In genomic region chr4:176123710-176124407, GRCh38 we compare ENCODE assay signal across 7 cellular contexts. TPM values are rescaled to one million over a fixed set of nuclear protein-coding genes. Genes with fewer than 3 reads are reported as not detected.
DNase-seq lines count a peak whose midpoint lies in the region; ATAC-seq and TF ChIP-seq lines count a peak whose summit lies in the region.

No MANE protein-coding gene starts in this region.

- H3K27ac Mint-ChIP-seq in stimulated activated memory B cell treated with anti-CD40 and anti-IgM and Interleukin-4, amounts not matched to agents 10 μg/mL and 1 μg/mL and 100 μg/mL, for 72 hours, result peak overlapping the region; percentile 51

- H3K9me3 Mint-ChIP-seq in stimulated activated memory B cell treated with anti-CD40 and anti-IgM and Interleukin-4, amounts not matched to agents 10 μg/mL and 1 μg/mL and 100 μg/mL, for 72 hours, result no peaks in the 10 kb centered on the region

- TF ChIP-seq CTCF in Peyer's patch (IDR thresholded peaks at IDR 0.05), result peak in 4 of 6 experiments; percentile 30 to 45 (median 38)

- peaks cover 7% of the 10 kb centered on the region for H3K36me3 Mint-ChIP-seq in stimulated activated memory B cell treated with anti-CD40 and anti-IgM and Interleukin-4, amounts not matched to agents 10 μg/mL and 1 μg/mL and 100 μg/mL, for 72 hours

- DNase-seq in EL (peak; percentile 25), Peyer's patch (peak in 1 of 3 donors; percentile 49), fibroblast of the conjunctiva (ENCODE audit: low read depth) (peak; percentile 3)
- no peak for DNase-seq in stimulated activated naive CD4-positive, alpha-beta T cell treated with Interleukin-2 at 50 U/mL for 16 hours (lab: John Stamatoyannopoulos, UW)

- peak; percentile 99 for ATAC-seq in GM19023 (IDR thresholded peaks at IDR 0.05; ENCODE audit: unreplicated experiment)
- ATAC-seq in HG03045 (IDR thresholded peaks at IDR 0.05; ENCODE audit: unreplicated experiment), result peak; percentile 100
- ATAC-seq in stimulated activated memory B cell treated with anti-CD40 and anti-IgM and Interleukin-4, amounts not matched to agents 10 μg/mL and 1 μg/mL and 100 μg/mL, for 72 hours, result peak; percentile 93

- H3K9me3 ChIP-seq in Peyer's patch, result no peaks in the 10 kb centered on the region

- peaks cover 15% of the 10 kb centered on the region for H3K4me1 Mint-ChIP-seq in stimulated activated memory B cell treated with anti-CD40 and anti-IgM and Interleukin-4, amounts not matched to agents 10 μg/mL and 1 μg/mL and 100 μg/mL, for 72 hours

- H3K36me3 ChIP-seq in Peyer's patch, result no peaks in the 10 kb centered on the region

- H3K4me1 ChIP-seq in Peyer's patch, result no peaks in the 10 kb centered on the region

- peak overlapping the region; percentile 30 for H3K4me3 Mint-ChIP-seq in stimulated activated memory B cell treated with anti-CD40 and anti-IgM and Interleukin-4, amounts not matched to agents 10 μg/mL and 1 μg/mL and 100 μg/mL, for 72 hours

- TF ChIP-seq POLR2A in Peyer's patch (IDR thresholded peaks at IDR 0.05), result no peak

- no peak overlapping the region for H3K4me3 ChIP-seq in Peyer's patch

- no peak overlapping the region for H3K27ac ChIP-seq in Peyer's patch

- no peaks in the 10 kb centered on the region for H3K27me3 Mint-ChIP-seq in stimulated activated memory B cell treated with anti-CD40 and anti-IgM and Interleukin-4, amounts not matched to agents 10 μg/mL and 1 μg/mL and 100 μg/mL, for 72 hours

- no peaks in the 10 kb centered on the region for H3K27me3 ChIP-seq in Peyer's patch

RNA-seq across cellular contexts. Expression of gene WDR17, which starts 58.2 kb away (rescaled TPM):
- total RNA-seq in Peyer's patch, result 1 to 10 TPM in 3 of 4 donors, under 1 TPM in 1; 0.57 to 6.7 (median 1.8) TPM
